ENCODE assay signal across 18 cellular contexts in the genomic region with DNA sequence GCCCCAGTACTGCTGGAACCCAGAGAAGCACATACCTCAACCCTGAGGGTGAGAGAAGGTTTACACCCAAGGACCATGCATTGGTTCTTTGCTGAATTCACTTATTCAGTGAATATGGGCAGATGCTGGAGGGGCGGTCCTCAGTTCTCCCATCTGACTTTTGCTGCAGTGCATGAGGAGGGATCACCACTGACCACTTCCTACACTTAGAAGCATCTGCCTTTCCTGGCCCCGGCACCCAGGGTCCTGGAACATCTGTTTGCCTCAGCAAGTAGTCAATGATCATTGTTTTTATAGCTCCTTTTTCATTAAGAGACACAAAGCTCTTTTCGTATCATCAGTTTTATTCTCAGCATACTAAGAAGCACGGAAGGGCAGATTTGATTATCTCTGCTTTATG.
"Had no signal": no experiment of that assay in that cellular context is flagged by ENCODE, and none has a peak within 500 bp of the region (broad histone marks: within the 10 kb centered on the region; RNA-seq: fewer than 3 reads in every experiment).

No MANE protein-coding gene starts in this region.

- H3K4me1 ChIP-seq: psoas muscle, uterus had no signal

- DNase-seq: effector memory CD8-positive, alpha-beta T cell; esophagus squamous epithelium; foreskin melanocyte; heart left ventricle; hippocampal formation; nephron progenitor cell; psoas muscle; retina; spleen; stimulated activated CD4-positive, alpha-beta T cell treated with anti-CD3 and anti-CD28 coated beads, Interleukin-15, amount 100 ng/mL, for 24 hours; stimulated activated CD4-positive, alpha-beta T cell treated with anti-CD3 and anti-CD28 coated beads, Interleukin-1b, Interleukin-23, amount 100 ng/mL, for 48 hours; stimulated activated CD4-positive, alpha-beta T cell treated with anti-CD3 and anti-CD28 coated beads, Interleukin-4, amount 100 ng/mL, for 24 hours; tibial artery; upper lobe of left lung; uterus had no signal

- H3K36me3 ChIP-seq: esophagus squamous epithelium, heart left ventricle, spleen, tibial artery, upper lobe of left lung, uterus had no signal

- H3K27ac ChIP-seq: esophagus squamous epithelium, heart left ventricle, psoas muscle, spleen, tibial artery, uterus had no signal

- H3K27me3 ChIP-seq: esophagus squamous epithelium, heart left ventricle, tibial artery, upper lobe of left lung, uterus had no signal

- H3K9me3 ChIP-seq: esophagus squamous epithelium, heart left ventricle, psoas muscle, spleen, tibial artery, upper lobe of left lung, uterus had no signal

- H3K4me3 ChIP-seq: esophagus squamous epithelium, heart left ventricle, psoas muscle, spleen, tibial artery, upper lobe of left lung, uterus had no signal

- ATAC-seq: effector memory CD8-positive, alpha-beta T cell; heart left ventricle; naive thymus-derived CD4-positive, alpha-beta T cell; psoas muscle; sciatic nerve; stimulated activated memory B cell treated with anti-CD40 and anti-IgM and Interleukin-4, amounts not matched to agents 10 μg/mL and 1 μg/mL and 100 μg/mL, for 72 hours had no signal
